ENCODE assay signal across 1 cellular context in the genomic region with DNA sequence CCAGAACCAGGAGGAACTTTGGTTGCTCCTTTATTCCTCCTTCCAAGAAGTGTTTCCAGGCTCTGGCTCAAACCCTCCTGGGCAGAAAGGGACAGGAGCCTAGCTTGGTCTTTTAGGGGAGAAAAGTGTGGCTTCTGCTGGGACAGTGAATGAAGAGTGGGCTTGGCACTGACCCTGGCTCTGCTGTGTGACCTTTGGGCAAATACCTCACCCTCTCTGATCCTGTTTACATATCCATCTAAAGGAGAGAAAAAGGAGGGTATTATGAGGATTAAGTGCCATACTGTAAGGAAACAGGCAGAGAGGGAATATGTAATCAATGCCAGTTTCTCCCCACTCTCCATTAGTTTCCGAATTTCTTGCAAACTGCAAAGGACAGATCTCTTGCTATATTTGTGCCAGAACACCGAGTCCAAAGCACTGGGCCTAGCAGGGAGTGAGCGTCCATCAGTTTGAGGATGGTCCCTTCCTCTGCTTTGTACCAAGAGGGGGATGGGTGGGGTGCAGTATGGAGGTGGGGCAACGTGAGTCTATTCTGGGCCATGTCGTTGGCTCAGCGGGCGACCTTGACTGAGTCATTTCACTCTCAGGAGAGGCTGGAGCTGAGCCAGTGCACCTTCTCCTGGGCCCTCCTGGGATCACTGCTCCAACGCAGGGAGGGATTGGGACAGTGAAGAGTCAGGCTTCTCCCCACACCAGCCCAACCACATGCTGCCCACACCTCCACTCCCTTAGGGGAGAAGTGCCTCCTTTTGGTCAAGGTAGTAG.
TF ChIP-seq lines count a peak whose summit lies in the region.

No MANE protein-coding gene starts in this region.

TF ChIP-seq in GM23338, 12 proteins besides CTCF, POLR2A, EP300 and RAD21 (continued from another document):
- TF ChIP-seq ZNF462 (CRISPR knock-in tag; IDR thresholded peaks at IDR 0.05) (no peak), EZH2 (IDR thresholded peaks at IDR 0.05; ENCODE audit: low read depth, unreplicated experiment) (no peak), NANOG (IDR thresholded peaks at IDR 0.05; ENCODE audit: borderline replicate concordance) (no peak), JUNB (IDR thresholded peaks at IDR 0.05; ENCODE audit: unreplicated experiment) (no peak), POLR2AphosphoS5 (IDR thresholded peaks at IDR 0.05; ENCODE audit: low read depth) (no peak), EZH2phosphoT487 (IDR thresholded peaks at IDR 0.05; ENCODE audit: unreplicated experiment) (no peak)
